ENCODE assay signal across 10 cellular contexts in genomic region chr9:93467462-93467861, GRCh38. TPM values are rescaled to one million over a fixed set of nuclear protein-coding genes. Genes with fewer than 3 reads are reported as not detected.
DNase-seq lines count a peak whose midpoint lies in the region; ATAC-seq, FAIRE-seq and TF ChIP-seq lines count a peak whose summit lies in the region.
"Had no signal": no experiment of that assay in that cellular context is flagged by ENCODE, and none has a peak within 500 bp of the region (broad histone marks: within the 10 kb centered on the region; RNA-seq: fewer than 3 reads in every experiment).

No MANE protein-coding gene starts in this region.

- CTCF ChIA-PET in K562 (lab: Yijun Ruan, JAX; ENCODE audit: low intra/inter-chr PET ratio) = no interaction called here

- H3K4me3 ChIP-seq in K562 = no peak overlapping the region
- H3K4me3 ChIP-seq: vagina had no signal

- H3K4me1 Mint-ChIP-seq in nephron = peaks cover 57% of the 10 kb centered on the region

- no peaks in the 10 kb centered on the region for H3K9me3 ChIP-seq in K562 (replicated peaks; ENCODE audit: control insufficient read depth, insufficient read depth, low read depth, low read length)
- H3K9me3 ChIP-seq: vagina had no signal

- H3K36me3 Mint-ChIP-seq in nephron (ENCODE audit: low read depth) = peaks cover 17% of the 10 kb centered on the region

- no peaks in the 10 kb centered on the region for H3K27me3 ChIP-seq in K562 (ENCODE audit: control insufficient read depth in 2 of 2, insufficient read depth in 2 of 2, low read length in 2 of 2)
- H3K27me3 ChIP-seq: vagina had no signal

- H3K9me3 Mint-ChIP-seq in nephron = no peaks in the 10 kb centered on the region

- DNase-seq in NCI-H345 (lab: John Stamatoyannopoulos, UW) (peak; percentile 2), NCI-H345 treated with DMSO at 0.1 percent for 48 hours (lab: John Stamatoyannopoulos, UW; ENCODE audit: unreplicated experiment) (no peak), NCI-H146 treated with DMSO at 0.1 percent for 48 hours (lab: John Stamatoyannopoulos, UW; ENCODE audit: unreplicated experiment) (peak; percentile 47), K562 (ENCODE audit: extremely low read depth in 1 of 4, low spot score in 3 of 4) (no peak), SKM-1 treated with dmso at 0.1 percent for 144 hours (lab: John Stamatoyannopoulos, UW; ENCODE audit: unreplicated experiment) (no peak), GF-D8 (lab: John Stamatoyannopoulos, UW) (no peak), nucleus accumbens (lab: John Stamatoyannopoulos, UW) (no peak)
- DNase-seq: RPMI8226 had no signal

- no peak for TF ChIP-seq POLR2A in K562 (conservative IDR thresholded peaks at IDR 0.05)

- ATAC-seq in K562 = no peak

- H3K4me3 Mint-ChIP-seq in nephron = no peak overlapping the region

- no peak overlapping the region; the same call in 2 of the 3 replicates for H3K27ac ChIP-seq in K562 (ENCODE audit: extremely low read depth, low read depth, low read length)

- no peak overlapping the region; a peak in 1 of 4 replicates for H3K9ac ChIP-seq in K562 (ENCODE audit: insufficient read depth in 1 of 2, low read depth in 2 of 2, low read length in 2 of 2)

- H3K27ac Mint-ChIP-seq in nephron = peak overlapping the region in 2 of 3 experiments; percentile 18 to 41

- POLR2A ChIA-PET in K562 (lab: Yijun Ruan, JAX) = interaction anchor here (0.5 kb wide), 1 partner anchor 32 kb away, joined by 4 read pairs; no protein-coding TSS in a partner anchor

- TF ChIP-seq RAD21 in K562 (CRISPR knock-in tag; conservative IDR thresholded peaks at IDR 0.05 in 1 of 2, IDR thresholded peaks at IDR 0.05 in 1 of 2) = no peak

- BruUV-seq in K562 (replicated peaks; lab: Mats Ljungman, UMichigan) = no TSS peak

- peak overlapping the region; percentile 61; the same call in 1 of the 2 replicates for H3K4me2 ChIP-seq in K562 (ENCODE audit: insufficient read depth, low read length)

- peaks cover 25% of the 10 kb centered on the region for H3K36me3 ChIP-seq in K562 (ENCODE audit: control insufficient read depth, insufficient read depth, low read length)

- intact Hi-C loops in K562 (cut with micrococcal nuclease) = no loop called here

- TF ChIP-seq EP300 in K562 (IDR thresholded peaks at IDR 0.05; ENCODE audit: low read length) = no peak

- peaks cover 8 to 31% of the 10 kb centered on the region in 2 experiments; a peak in 4 of 5 replicates for H3K4me1 ChIP-seq in K562 (replicated peaks in 1 of 2; ENCODE audit: control insufficient read depth in 2 of 2, insufficient read depth in 2 of 2, low read length in 2 of 2)

- peaks cover 11% of the 10 kb centered on the region for H4K20me1 ChIP-seq in K562 (replicated peaks; ENCODE audit: control insufficient read depth, insufficient read depth, low read length)

- H3K27me3 Mint-ChIP-seq in nephron (ENCODE audit: low read depth) = no peaks in the 10 kb centered on the region

- in situ Hi-C loops in K562 (cut with MboI) = no loop called here

- FAIRE-seq in K562 (lab: Jason Lieb, UNC) = no peak

- TF ChIP-seq CTCF in K562 (IDR thresholded peaks at IDR 0.05 in 2 of 3, conservative IDR thresholded peaks at IDR 0.05 in 1 of 3; ENCODE audit: insufficient read depth in 2 of 3, low read depth in 1 of 3, low read length in 3 of 3) = no peak
- TF ChIP-seq CTCF in nephron (IDR thresholded peaks at IDR 0.05; ENCODE audit: unreplicated experiment in 3 of 3) = no peak

- WGBS in K562 (ENCODE audit: insufficient coverage, low coverage, missing lambda C conversion rate) = 85% methylated on average over 2 of the region's 3 CpGs

- H3K9me1 ChIP-seq in K562 (ENCODE audit: control insufficient read depth, insufficient read depth, low read length) = peaks cover 3% of the 10 kb centered on the region

- H2AFZ ChIP-seq in K562 (ENCODE audit: low read depth, low read length) = no peak overlapping the region

- H3K79me2 ChIP-seq in K562 (ENCODE audit: control insufficient read depth, insufficient read depth, low read length) = peaks cover 97% of the 10 kb centered on the region

TF ChIP-seq in K562, 482 proteins besides CTCF, POLR2A, EP300 and RAD21:
- TF ChIP-seq L3MBTL2 (IDR thresholded peaks at IDR 0.05) = no peak
- no peak for TF ChIP-seq NFIC (IDR thresholded peaks at IDR 0.05)
- TF ChIP-seq ATF7 (IDR thresholded peaks at IDR 0.05) = no peak
- TF ChIP-seq CHD1 (IDR thresholded peaks at IDR 0.05; ENCODE audit: low read length) = no peak
- no peak for TF ChIP-seq ZNF717 (CRISPR knock-in tag; IDR thresholded peaks at IDR 0.05)
- TF ChIP-seq TAF7 (tag; IDR thresholded peaks at IDR 0.05) = no peak
- TF ChIP-seq MED1 (CRISPR knock-in tag; IDR thresholded peaks at IDR 0.05; ENCODE audit: borderline replicate concordance) = no peak
- TF ChIP-seq, protein P1, sequence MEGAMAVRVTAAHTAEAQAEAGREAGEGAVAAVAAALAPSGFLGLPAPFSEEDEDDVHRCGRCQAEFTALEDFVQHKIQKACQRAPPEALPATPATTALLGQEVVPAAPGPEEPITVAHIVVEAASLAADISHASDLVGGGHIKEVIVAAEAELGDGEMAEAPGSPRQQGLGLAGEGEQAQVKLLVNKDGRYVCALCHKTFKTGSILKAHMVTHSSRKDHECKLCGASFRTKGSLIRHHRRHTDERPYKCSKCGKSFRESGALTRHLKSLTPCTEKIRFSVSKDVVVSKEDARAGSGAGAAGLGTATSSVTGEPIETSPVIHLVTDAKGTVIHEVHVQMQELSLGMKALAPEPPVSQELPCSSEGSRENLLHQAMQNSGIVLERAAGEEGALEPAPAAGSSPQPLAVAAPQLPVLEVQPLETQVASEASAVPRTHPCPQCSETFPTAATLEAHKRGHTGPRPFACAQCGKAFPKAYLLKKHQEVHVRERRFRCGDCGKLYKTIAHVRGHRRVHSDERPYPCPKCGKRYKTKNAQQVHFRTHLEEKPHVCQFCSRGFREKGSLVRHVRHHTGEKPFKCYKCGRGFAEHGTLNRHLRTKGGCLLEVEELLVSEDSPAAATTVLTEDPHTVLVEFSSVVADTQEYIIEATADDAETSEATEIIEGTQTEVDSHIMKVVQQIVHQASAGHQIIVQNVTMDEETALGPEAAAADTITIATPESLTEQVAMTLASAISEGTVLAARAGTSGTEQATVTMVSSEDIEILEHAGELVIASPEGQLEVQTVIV (CRISPR knock-in tag; IDR thresholded peaks at IDR 0.05; ENCODE audit: borderline replicate concordance) = no peak
- TF ChIP-seq SETDB1 (IDR thresholded peaks at IDR 0.05; ENCODE audit: low read length) = no peak
- no peak for TF ChIP-seq HDAC6 (IDR thresholded peaks at IDR 0.05; ENCODE audit: low read depth, low read length)
- TF ChIP-seq PURB (CRISPR knock-in tag; IDR thresholded peaks at IDR 0.05; ENCODE audit: low read depth) = no peak

RNA-seq across cellular contexts. Expression of gene FAM120AOS, which starts 14.1 kb away (rescaled TPM):
- 28.9 and 38.7 TPM in 2 replicates for total RNA-seq in K562 (2011; cell fraction: chromatin; rRNA removed; ENCODE audit: low replicate concordance)
- total RNA-seq in K562 (2011; cell fraction: nucleolus; rRNA removed) = 29.7 and 37.4 TPM in 2 replicates
- total RNA-seq in K562 (2011; cell fraction: nucleoplasm; rRNA removed) = 28.1 and 29.3 TPM in 2 replicates
- 41.4 and 44.4 TPM in 2 replicates for total RNA-seq in K562 (2014; rRNA removed)
- 39.3 and 42.7 TPM in 2 replicates for total RNA-seq in K562 (2014; rRNA removed; fragmentation: Illumina TruSeq; extraction: Trizol)
- total RNA-seq in K562 (2015; rRNA removed; fragmentation: Illumina TruSeq; extraction: Trizol) = 41.7 and 44.3 TPM in 2 replicates
- total RNA-seq in K562 (2021) = 39.6 and 43.5 TPM in 2 replicates
- polyA plus RNA-seq in K562 (2011; rRNA removed) = 29.6 and 46.1 TPM in 2 replicates
- polyA plus RNA-seq in K562 (2011; cell fraction: cytosol; rRNA removed) = 23.3 and 30.5 TPM in 2 replicates
- polyA plus RNA-seq in K562 (2011; cell fraction: nucleus; rRNA removed) = 19.8 and 21.6 TPM in 2 replicates
- polyA plus RNA-seq in K562 (2012) = 35.5 and 37.7 TPM in 2 replicates
- 40.5 and 53.4 TPM in 2 replicates for polyA plus RNA-seq in K562 (2014; fragmentation: Illumina TruSeq; extraction: Trizol)
- 10 to 100 TPM; 18.8 to 19.4 TPM for polyA plus RNA-seq in K562 (2014; fragmentation: Nextera tagmentation; extraction: Ambion mirVana)
- 39.3 and 41.5 TPM in 2 replicates for polyA plus RNA-seq in K562 (2014; rRNA removed)
- polyA minus RNA-seq in K562 (2011; rRNA and poly(A)+ RNA removed) = 30.7 and 32.0 TPM in 2 replicates
- polyA minus RNA-seq in K562 (2011; cell fraction: cytosol; rRNA and poly(A)+ RNA removed) = 10.5 and 19.3 TPM in 2 replicates
- 16.7 and 21.9 TPM in 2 replicates for polyA minus RNA-seq in K562 (2011; cell fraction: nucleus; rRNA and poly(A)+ RNA removed)

RNA-seq across cellular contexts. Expression of gene FAM120A, which starts 16.0 kb away (rescaled TPM):
- 111 and 132 TPM in 2 replicates for total RNA-seq in K562 (2011; cell fraction: chromatin; rRNA removed; ENCODE audit: low replicate concordance)
- total RNA-seq in K562 (2011; cell fraction: nucleolus; rRNA removed) = 71.4 and 76.6 TPM in 2 replicates
- total RNA-seq in K562 (2011; cell fraction: nucleoplasm; rRNA removed) = 75.8 and 80.5 TPM in 2 replicates
- 42.2 and 56.2 TPM in 2 replicates for total RNA-seq in K562 (2014; rRNA removed)
- 38.9 and 41.0 TPM in 2 replicates for total RNA-seq in K562 (2014; rRNA removed; fragmentation: Illumina TruSeq; extraction: Trizol)
- total RNA-seq in K562 (2015; rRNA removed; fragmentation: Illumina TruSeq; extraction: Trizol) = 59.5 and 62.1 TPM in 2 replicates
- 71.0 and 72.6 TPM in 2 replicates for total RNA-seq in K562 (2021)
- 50.4 and 52.3 TPM in 2 replicates for polyA plus RNA-seq in K562 (2011; rRNA removed)
- 34.5 and 41.7 TPM in 2 replicates for polyA plus RNA-seq in K562 (2011; cell fraction: cytosol; rRNA removed)
- polyA plus RNA-seq in K562 (2011; cell fraction: nucleus; rRNA removed) = 56.2 and 77.0 TPM in 2 replicates
- polyA plus RNA-seq in K562 (2012) = 40.3 and 51.8 TPM in 2 replicates
- 60.3 and 69.6 TPM in 2 replicates for polyA plus RNA-seq in K562 (2014; fragmentation: Illumina TruSeq; extraction: Trizol)
- polyA plus RNA-seq in K562 (2014; fragmentation: Nextera tagmentation; extraction: Ambion mirVana) = 10 to 100 TPM in 1 of 2 experiments, 1 to 10 TPM in 1; 8.7 to 10.3 TPM
- polyA plus RNA-seq in K562 (2014; rRNA removed) = 34.4 and 47.6 TPM in 2 replicates
- 105 and 107 TPM in 2 replicates for polyA minus RNA-seq in K562 (2011; rRNA and poly(A)+ RNA removed)
- polyA minus RNA-seq in K562 (2011; cell fraction: cytosol; rRNA and poly(A)+ RNA removed) = 89.4 and 94.9 TPM in 2 replicates
- polyA minus RNA-seq in K562 (2011; cell fraction: nucleus; rRNA and poly(A)+ RNA removed) = 102 and 127 TPM in 2 replicates

Comparison
In these comparisons a context has a peak if more than half of its experiments do, and no peak if none do; other contexts are left out.
1. DNase-seq: peak in NCI-H345 (single experiment) and NCI-H146 treated with DMSO at 0.1 percent for 48 hours (single experiment); none in NCI-H345 treated with DMSO at 0.1 percent for 48 hours (single experiment), K562 (0 of 4), SKM-1 treated with dmso at 0.1 percent for 144 hours (single experiment), GF-D8 (single experiment) and nucleus accumbens (0 of 56).